In the genomic region with DNA sequence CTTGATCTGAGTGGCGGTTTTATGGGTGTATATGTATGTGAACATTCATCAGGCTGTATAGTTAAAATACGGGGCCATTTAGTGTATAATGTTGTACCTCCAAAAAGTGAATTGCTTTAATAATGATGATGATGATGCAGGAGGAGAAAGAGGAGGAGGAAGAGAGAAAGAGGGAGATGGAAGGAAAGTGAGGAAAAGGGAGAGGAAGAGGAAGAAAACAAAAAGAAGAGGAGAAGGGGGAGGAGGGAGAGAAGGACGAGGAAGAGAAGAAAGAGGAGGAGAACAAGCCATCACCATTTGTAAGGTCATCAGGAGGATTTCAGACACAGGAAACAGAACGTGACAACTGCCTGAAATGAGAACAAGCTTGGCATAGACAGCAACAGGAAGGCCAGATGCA, we compare ENCODE assay signal across 1 cellular context.
TF ChIP-seq lines count a peak whose summit lies in the region.

No MANE protein-coding gene starts in this region.

TF ChIP-seq in IMR-90, 13 proteins besides CTCF, POLR2A, EP300 and RAD21 (continued from another document):
- no peak for TF ChIP-seq MXI1 (IDR thresholded peaks at IDR 0.05; ENCODE audit: borderline replicate concordance, low read depth, low read length)
